In genomic region chr6:87277123-87277522, GRCh38 we compare ENCODE assay signal across 8 cellular contexts.
A peak's percentile ranks its signal among the peaks of the same experiment; 100 is the strongest.
DNase-seq lines count a peak whose midpoint lies in the region; ATAC-seq, FAIRE-seq and TF ChIP-seq lines count a peak whose summit lies in the region.

No MANE protein-coding gene starts in this region.

- ATAC-seq in HG02623 (IDR thresholded peaks at IDR 0.05; ENCODE audit: unreplicated experiment) (no peak), GM21390 (IDR thresholded peaks at IDR 0.05; ENCODE audit: unreplicated experiment) (no peak), GM18502 (IDR thresholded peaks at IDR 0.05; ENCODE audit: poor library complexity, unreplicated experiment) (no peak)

- peak; percentile 67 for FAIRE-seq in GM19239 (lab: Jason Lieb, UNC)

- CTCF ChIA-PET in AG04449 (lab: Yijun Ruan, JAX) = interaction anchor here (2.9 kb wide), 1 partner anchor 45 kb away, joined by 12 read pairs; the partner anchor contains the start of gene SMIM8

- H3K4me3 ChIP-seq in AG04449 (ENCODE audit: low read depth, low read length) = no peak overlapping the region
- no peak overlapping the region for H3K4me3 ChIP-seq in epithelial cell of esophagus (ENCODE audit: low read length)

- TF ChIP-seq CTCF in AG04449 (IDR thresholded peaks at IDR 0.05; ENCODE audit: insufficient read depth, low read length, missing control alignments) = peak; percentile 19
- peak; percentile 45 for TF ChIP-seq CTCF in epithelial cell of esophagus (IDR thresholded peaks at IDR 0.05; ENCODE audit: insufficient read depth, low read depth, low read length, missing control alignments)

- no peak for DNase-seq in AG04449 (ENCODE audit: low read depth, low spot score)
- no peak for DNase-seq in GM19239 (ENCODE audit: insufficient read length, low spot score)
- DNase-seq in NCI-H69 (lab: John Stamatoyannopoulos, UW) = peak; percentile 59
- DNase-seq in epithelial cell of esophagus (ENCODE audit: low read depth) = peak; percentile 42
- no peak for DNase-seq in NCI-H146 (lab: John Stamatoyannopoulos, UW)

- POLR2A ChIA-PET in AG04449 (lab: Yijun Ruan, JAX) = no interaction called here

Comparison
In these comparisons a context has a peak if more than half of its experiments do, and no peak if none do; other contexts are left out.
1. DNase-seq: peak in NCI-H69 (single experiment) and epithelial cell of esophagus (single experiment); none in AG04449 (single experiment), GM19239 (single experiment) and NCI-H146 (single experiment).